18 cellular contexts compared by ENCODE assay signal in genomic region chr7:118306771-118307170, GRCh38.
DNase-seq lines count a peak whose midpoint lies in the region; ATAC-seq and TF ChIP-seq lines count a peak whose summit lies in the region.
"Had no signal": no experiment of that assay in that cellular context is flagged by ENCODE, and none has a peak within 500 bp of the region (broad histone marks: within the 10 kb centered on the region; RNA-seq: fewer than 3 reads in every experiment).

No MANE protein-coding gene starts in this region.

- H3K27me3 ChIP-seq in mesenchymal stem cell (ENCODE audit: control insufficient read depth in 1 of 2, insufficient read depth in 1 of 2, low read length in 2 of 2) (no peaks in the 10 kb centered on the region), breast epithelium (no peaks in the 10 kb centered on the region)
- H3K27me3 ChIP-seq: Peyer's patch, SJCRH30 had no signal

- no peak overlapping the region for H2AK5ac ChIP-seq in mesenchymal stem cell (ENCODE audit: low read length, severe bottlenecking)

- H4K91ac ChIP-seq in mesenchymal stem cell (ENCODE audit: low read length) = no peak overlapping the region

- no peak overlapping the region for H2BK5ac ChIP-seq in mesenchymal stem cell (ENCODE audit: low read depth, low read length, poor library complexity, severe bottlenecking)

- H2BK12ac ChIP-seq in mesenchymal stem cell (ENCODE audit: low read length in 2 of 2) = no peak overlapping the region

- H2BK15ac ChIP-seq in mesenchymal stem cell (ENCODE audit: low read depth, poor library complexity, severe bottlenecking) = no peak overlapping the region

- no peak overlapping the region for H2BK120ac ChIP-seq in mesenchymal stem cell (ENCODE audit: low read depth, low read length)

- peak; percentile 30 for DNase-seq in A172 (ENCODE audit: low spot score)
- peak; percentile 41 for DNase-seq in NCI-H226
- peak; percentile 66 for DNase-seq in astrocyte of the spinal cord (ENCODE audit: low read depth, low spot score)
- peak; percentile 27 for DNase-seq in mesenchymal stem cell
- no peak for DNase-seq in breast epithelium (ENCODE audit: low spot score in 2 of 2)
- DNase-seq: CD8-positive, alpha-beta T cell; DMS153; NCI-H1105 treated with DMSO at 0.1 percent for 48 hours; NCI-H2029 treated with DMSO at 0.1 percent for 48 hours; NCI-H2171; NCI-H524 treated with DMSO at 0.1 percent for 48 hours; Peyer's patch; SJCRH30 had no signal

- H3K27ac ChIP-seq in mesenchymal stem cell (ENCODE audit: low read length, poor library complexity, severe bottlenecking) = no peak overlapping the region
- H3K27ac ChIP-seq in breast epithelium = no peak overlapping the region
- H3K27ac ChIP-seq: 22Rv1; BLaER1 treated with 17β-estradiol and CSF1 and Interleukin-3, amounts not matched to agents 10 nM and 100 nM; Peyer's patch; SJCRH30 had no signal

- no peak for TF ChIP-seq CTCF in astrocyte of the spinal cord (IDR thresholded peaks at IDR 0.05; ENCODE audit: low read depth, low read length)
- no peak for TF ChIP-seq CTCF in breast epithelium (IDR thresholded peaks at IDR 0.05)

- no peak overlapping the region for H3K4me2 ChIP-seq in mesenchymal stem cell (ENCODE audit: low read length, poor library complexity, severe bottlenecking)
- H3K4me2 ChIP-seq: BLaER1 treated with 17β-estradiol and CSF1 and Interleukin-3, amounts not matched to agents 10 nM and 100 nM had no signal

- TF ChIP-seq POLR2A in breast epithelium (IDR thresholded peaks at IDR 0.05) = no peak

- H3K79me1 ChIP-seq in mesenchymal stem cell (replicated peaks; ENCODE audit: low read length, poor library complexity, severe bottlenecking) = no peaks in the 10 kb centered on the region

- H3K18ac ChIP-seq in mesenchymal stem cell (ENCODE audit: low read depth in 1 of 2, low read length in 2 of 2) = no peak overlapping the region

- no peaks in the 10 kb centered on the region for H3K36me3 ChIP-seq in mesenchymal stem cell (ENCODE audit: control insufficient read depth in 1 of 2, insufficient read depth in 2 of 2, low read depth in 1 of 2, low read length in 2 of 2)
- no peaks in the 10 kb centered on the region for H3K36me3 ChIP-seq in breast epithelium
- H3K36me3 ChIP-seq: BLaER1 treated with 17β-estradiol and CSF1 and Interleukin-3, amounts not matched to agents 10 nM and 100 nM; Peyer's patch; SJCRH30 had no signal

- ATAC-seq in HG03045 (IDR thresholded peaks at IDR 0.05; ENCODE audit: unreplicated experiment) (no peak), GM21381 (IDR thresholded peaks at IDR 0.05; ENCODE audit: unreplicated experiment) (no peak), HG02623 (IDR thresholded peaks at IDR 0.05; ENCODE audit: unreplicated experiment) (no peak)
- ATAC-seq: CD8-positive, alpha-beta T cell had no signal

- no peak overlapping the region for H3K23ac ChIP-seq in mesenchymal stem cell (ENCODE audit: low read length in 2 of 2)

- in situ Hi-C loops in astrocyte of the spinal cord (cut with HindIII; ENCODE audit: low sequenced_read_pairs) = no loop called here

- H3K9ac ChIP-seq in mesenchymal stem cell (ENCODE audit: low read length) = no peak overlapping the region
- H3K9ac ChIP-seq: BLaER1 treated with 17β-estradiol and CSF1 and Interleukin-3, amounts not matched to agents 10 nM and 100 nM had no signal

- H4K8ac ChIP-seq in mesenchymal stem cell (ENCODE audit: low read length) = no peak overlapping the region

- H2AFZ ChIP-seq in mesenchymal stem cell (ENCODE audit: low read depth, low read length) = no peak overlapping the region

- H3K4me3 ChIP-seq in astrocyte of the spinal cord (ENCODE audit: low read depth, low read length) (no peak overlapping the region), mesenchymal stem cell (ENCODE audit: insufficient read depth in 1 of 2, low read depth in 1 of 2, low read length in 2 of 2) (no peak overlapping the region), breast epithelium (no peak overlapping the region)
- H3K4me3 ChIP-seq: BLaER1 treated with 17β-estradiol and CSF1 and Interleukin-3, amounts not matched to agents 10 nM and 100 nM; Peyer's patch; SJCRH30 had no signal

- 53% methylated on average over 2 of the region's 2 CpGs for WGBS in mesenchymal stem cell

- no peak overlapping the region for H3K4ac ChIP-seq in mesenchymal stem cell (ENCODE audit: low read depth in 1 of 2, low read length in 2 of 2)

- H3K4me1 ChIP-seq in mesenchymal stem cell (ENCODE audit: control insufficient read depth, insufficient read depth, low read depth, low read length) (no peaks in the 10 kb centered on the region), breast epithelium (no peaks in the 10 kb centered on the region)
- H3K4me1 ChIP-seq: Peyer's patch, SJCRH30 had no signal

- intact Hi-C loops in breast epithelium (cut with DNase I; ENCODE audit: low total_unique reads) = no loop called here

- no peak overlapping the region for H3K14ac ChIP-seq in mesenchymal stem cell (ENCODE audit: low read length in 2 of 2)

- no peaks in the 10 kb centered on the region for H3K9me3 ChIP-seq in mesenchymal stem cell (ENCODE audit: control insufficient read depth, low read length)
- H3K9me3 ChIP-seq in breast epithelium = peaks cover 0 to 6% of the 10 kb centered on the region in 2 donors
- H3K9me3 ChIP-seq: Peyer's patch, SJCRH30 had no signal

Comparison
In these comparisons a context has a peak if more than half of its experiments do, and no peak if none do; other contexts are left out.
1. DNase-seq: peak in A172 (single experiment), NCI-H226 (single experiment), astrocyte of the spinal cord (single experiment) and mesenchymal stem cell (single experiment); none in breast epithelium (0 of 2).